ENCODE assay signal across 1 cellular context in the genomic region with DNA sequence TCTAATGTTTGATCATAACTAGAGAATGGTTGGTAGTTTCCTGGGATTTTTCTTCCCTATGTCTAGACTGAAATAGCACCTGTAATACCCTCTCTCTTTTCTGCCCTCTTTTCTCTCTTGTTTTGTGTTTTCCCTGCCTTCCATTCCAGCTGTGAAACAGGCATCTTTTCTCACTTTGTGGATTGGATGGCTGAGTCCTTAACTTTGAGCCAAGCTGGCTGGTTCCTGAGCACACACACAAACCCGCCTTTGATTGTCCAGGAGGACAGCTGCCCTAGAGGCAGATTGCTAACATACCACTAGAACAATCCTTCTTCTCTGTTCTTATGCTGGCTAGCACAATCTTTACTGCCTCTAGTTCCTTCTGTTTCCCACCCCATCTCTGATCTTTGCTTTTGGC.
TF ChIP-seq lines count a peak whose summit lies in the region.

No MANE protein-coding gene starts in this region.

TF ChIP-seq in endothelial cell of umbilical vein, 7 proteins besides CTCF, POLR2A, EP300 and RAD21:
- TF ChIP-seq EZH2 (IDR thresholded peaks at IDR 0.05; ENCODE audit: borderline replicate concordance, low read depth, low read length, severe bottlenecking) = no peak
- TF ChIP-seq GATA2 (IDR thresholded peaks at IDR 0.05; ENCODE audit: insufficient read depth, insufficient read length, low read depth, low read length) = no peak
- no peak for TF ChIP-seq JUN (IDR thresholded peaks at IDR 0.05; ENCODE audit: borderline replicate concordance, insufficient read depth, insufficient read length, low read depth)
- TF ChIP-seq FOS (IDR thresholded peaks at IDR 0.05; ENCODE audit: borderline replicate concordance, insufficient read depth, low read length) = no peak
- TF ChIP-seq MYC (IDR thresholded peaks at IDR 0.05; ENCODE audit: low read depth, low read length) = no peak
- TF ChIP-seq POLR2AphosphoS5 (IDR thresholded peaks at IDR 0.05; ENCODE audit: insufficient read depth, low read depth, low read length) = no peak
- TF ChIP-seq, protein P1, sequence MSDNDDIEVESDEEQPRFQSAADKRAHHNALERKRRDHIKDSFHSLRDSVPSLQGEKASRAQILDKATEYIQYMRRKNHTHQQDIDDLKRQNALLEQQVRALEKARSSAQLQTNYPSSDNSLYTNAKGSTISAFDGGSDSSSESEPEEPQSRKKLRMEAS (IDR thresholded peaks at IDR 0.05; ENCODE audit: insufficient read depth, insufficient read length) = no peak
